In genomic region chr11:1153951-1154487, GRCh38 we compare ENCODE assay signal across 10 cellular contexts. TPM values are rescaled to one million over a fixed set of nuclear protein-coding genes. Genes with fewer than 3 reads are reported as not detected.
DNase-seq lines count a peak whose midpoint lies in the region; ATAC-seq, FAIRE-seq and TF ChIP-seq lines count a peak whose summit lies in the region.
"Had no signal": no experiment of that assay in that cellular context is flagged by ENCODE, and none has a peak within 500 bp of the region (broad histone marks: within the 10 kb centered on the region; RNA-seq: fewer than 3 reads in every experiment).

No MANE protein-coding gene starts in this region.

- H3K23ac ChIP-seq in neuronal stem cell (ENCODE audit: low read depth, low read length, poor library complexity) = peak overlapping the region; percentile 73

- H2BK12ac ChIP-seq in neuronal stem cell (ENCODE audit: low read length) = peak overlapping the region; percentile 41

- DNase-seq in COLO829 (ENCODE audit: low spot score) = peak; percentile 48
- peak; percentile 25 for DNase-seq in MV-4-11 (lab: John Stamatoyannopoulos, UW)
- peak; percentile 3 for DNase-seq in endothelial cell (ENCODE audit: low spot score)
- no peak for DNase-seq in neuronal stem cell (ENCODE audit: low spot score)
- DNase-seq in NCI-H1092 (lab: John Stamatoyannopoulos, UW) = no peak
- DNase-seq in frontal cortex (ENCODE audit: low spot score in 2 of 2) = no peak
- no peak for DNase-seq in activated naive CD4-positive, alpha-beta T cell treated with Interleukin-2 at 50 U/mL for 16 hours
- DNase-seq: cerebellar nuclear complex, NCI-H2227 treated with DMSO at 0.1 percent for 48 hours had no signal

- H3K18ac ChIP-seq in neuronal stem cell (ENCODE audit: low read length) = peak overlapping the region; percentile 64

- H3K27ac ChIP-seq in neuronal stem cell (replicated peaks; ENCODE audit: low read length) = no peak overlapping the region

- no peak overlapping the region for H2AFZ ChIP-seq in neuronal stem cell (ENCODE audit: low read length)

- H3K4me3 Mint-ChIP-seq in endothelial cell (ENCODE audit: unreplicated experiment) = no peak overlapping the region

- no peak overlapping the region for H2BK120ac ChIP-seq in neuronal stem cell (ENCODE audit: low read depth, low read length)

- no peak for TF ChIP-seq CTCF in endothelial cell (IDR thresholded peaks at IDR 0.05; ENCODE audit: unreplicated experiment)

- H3K9me3 ChIP-seq in neuronal stem cell (replicated peaks in 1 of 2; ENCODE audit: control insufficient read depth in 2 of 2, insufficient read depth in 1 of 2, low read depth in 1 of 2, low read length in 2 of 2) = peaks cover 0 to 12% of the 10 kb centered on the region in 2 donors

- no peaks in the 10 kb centered on the region for H3K27me3 ChIP-seq in neuronal stem cell (ENCODE audit: control insufficient read depth in 3 of 3, insufficient read depth in 3 of 3, low read depth in 1 of 3, low read length in 3 of 3)

- H2BK15ac ChIP-seq in neuronal stem cell (ENCODE audit: low read length) = peak overlapping the region; percentile 37

- no peaks in the 10 kb centered on the region for H3K79me1 ChIP-seq in neuronal stem cell (ENCODE audit: low read depth, low read length)

- H2AK5ac ChIP-seq in neuronal stem cell (ENCODE audit: low read depth, low read length) = peak overlapping the region; percentile 37

- ATAC-seq in HG03354 (IDR thresholded peaks at IDR 0.05; ENCODE audit: poor library complexity, severe bottlenecking, unreplicated experiment) = no peak

- FAIRE-seq in frontal cortex (lab: Jason Lieb, UNC) = no peak

- H3K4ac ChIP-seq in neuronal stem cell (ENCODE audit: low read length) = no peak overlapping the region

- H4K91ac ChIP-seq in neuronal stem cell (ENCODE audit: low read depth, low read length, poor library complexity) = no peak overlapping the region

- H3K27ac Mint-ChIP-seq in endothelial cell (ENCODE audit: unreplicated experiment) = no peak overlapping the region

- peak overlapping the region; percentile 56 for H3K14ac ChIP-seq in neuronal stem cell (ENCODE audit: low read length)

- no peaks in the 10 kb centered on the region for H3K36me3 Mint-ChIP-seq in endothelial cell (ENCODE audit: low read depth, unreplicated experiment)

- no peak overlapping the region for H3K4me2 ChIP-seq in neuronal stem cell (ENCODE audit: insufficient read depth, low read length, poor library complexity, severe bottlenecking)

- no peaks in the 10 kb centered on the region for H3K9me3 Mint-ChIP-seq in endothelial cell (ENCODE audit: unreplicated experiment)

- no peak overlapping the region for H2BK5ac ChIP-seq in neuronal stem cell (ENCODE audit: low read length)

- no peaks in the 10 kb centered on the region for H3K4me1 ChIP-seq in neuronal stem cell (ENCODE audit: control insufficient read depth in 2 of 2, insufficient read depth in 1 of 2, low read depth in 1 of 2, low read length in 2 of 2)

- peaks cover 4% of the 10 kb centered on the region for H3K4me1 Mint-ChIP-seq in endothelial cell (ENCODE audit: unreplicated experiment)

- H3K9ac ChIP-seq in neuronal stem cell (ENCODE audit: low read depth, low read length, poor library complexity) = no peak overlapping the region

- no peaks in the 10 kb centered on the region for H3K36me3 ChIP-seq in neuronal stem cell (replicated peaks in 1 of 2; ENCODE audit: control insufficient read depth in 2 of 2, insufficient read depth in 2 of 2, low read length in 2 of 2)

- no CpG with 5 or more reads among the region's 14 CpGs for WGBS in neuronal stem cell (ENCODE audit: extremely low coverage in 2 of 2, insufficient read length in 2 of 2, insufficient replicate concordance in 1 of 2), 2 donors

- H3K4me3 ChIP-seq in neuronal stem cell (ENCODE audit: low read length in 2 of 2) = no peak overlapping the region

- H3K27me3 Mint-ChIP-seq in endothelial cell (ENCODE audit: unreplicated experiment) = peaks cover 2% of the 10 kb centered on the region

- H4K8ac ChIP-seq in neuronal stem cell (ENCODE audit: low read depth, low read length) = no peak overlapping the region

RNA-seq across cellular contexts. Expression of gene MUC5AC, which starts 3.7 kb away (rescaled TPM):
- total RNA-seq in endothelial cell (ENCODE audit: unreplicated experiment) = not detected
- not detected for polyA plus RNA-seq in neuronal stem cell (2013, experiment 1 of 2)
- not detected for polyA plus RNA-seq in neuronal stem cell (2013, experiment 2 of 2)
- not detected for total RNA-seq in frontal cortex

Comparison
In these comparisons a context has a peak if more than half of its experiments do, and no peak if none do; other contexts are left out.
1. DNase-seq: peak in COLO829 (single experiment), MV-4-11 (single experiment) and endothelial cell (single experiment); none in neuronal stem cell (single experiment), NCI-H1092 (single experiment), frontal cortex (0 of 2) and activated naive CD4-positive, alpha-beta T cell treated with Interleukin-2 at 50 U/mL for 16 hours (single experiment).